In the genomic region with DNA sequence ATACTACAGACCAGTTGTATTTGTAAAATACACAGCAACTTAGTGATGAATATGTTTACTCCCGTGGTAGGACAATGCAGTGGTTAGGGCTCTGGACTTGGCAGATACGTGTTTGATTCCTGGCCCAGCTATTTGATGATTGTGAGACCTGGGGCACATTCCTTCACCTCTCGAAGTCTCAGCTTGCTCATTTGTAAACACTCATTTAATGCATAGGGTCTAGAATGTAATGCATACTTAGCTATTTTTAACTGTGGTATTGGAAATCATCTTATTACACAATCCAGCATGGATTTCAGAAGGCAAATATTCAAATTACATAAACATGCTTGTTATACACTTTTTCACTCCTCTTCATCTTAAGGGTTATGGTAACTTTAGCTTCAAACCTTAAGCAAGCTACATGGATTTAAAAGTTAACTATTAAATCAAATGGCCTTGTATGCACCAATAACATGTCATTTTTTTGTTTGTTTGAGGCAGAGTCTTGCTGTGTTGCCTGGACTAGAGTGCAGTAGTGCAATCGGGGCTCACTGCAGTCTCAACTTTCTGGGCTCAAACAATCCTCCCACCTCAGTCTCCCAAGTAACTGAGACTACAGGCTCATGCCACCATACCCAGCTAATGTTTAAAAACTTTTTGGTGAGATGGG, we compare ENCODE assay signal across 1 cellular context.
TF ChIP-seq lines count a peak whose summit lies in the region.

No MANE protein-coding gene starts in this region.

TF ChIP-seq in IMR-90, 13 proteins besides CTCF, POLR2A, EP300 and RAD21:
- TF ChIP-seq BHLHE40 (IDR thresholded peaks at IDR 0.05; ENCODE audit: low read depth, low read length) (no peak), CEBPB (IDR thresholded peaks at IDR 0.05; ENCODE audit: low read depth, low read length) (peak; percentile 89)
